ENCODE assay signal across 1 cellular context in genomic region chr19:40933025-40933424, GRCh38.
TF ChIP-seq lines count a peak whose summit lies in the region.

No MANE protein-coding gene starts in this region.

TF ChIP-seq in HCT116, 20 proteins besides CTCF, POLR2A, EP300 and RAD21 (continued from another document):
- TF ChIP-seq ZBTB33 (IDR thresholded peaks at IDR 0.05; ENCODE audit: extremely low read depth, insufficient replicate concordance, low read length) (no peak), REST (IDR thresholded peaks at IDR 0.05; ENCODE audit: low read depth) (no peak), EZH2 (IDR thresholded peaks at IDR 0.05) (no peak), EZH2phosphoT487 (IDR thresholded peaks at IDR 0.05; ENCODE audit: borderline replicate concordance) (no peak), POLR2AphosphoS5 (IDR thresholded peaks at IDR 0.05; ENCODE audit: low read depth, low read length) (no peak), MAX (IDR thresholded peaks at IDR 0.05) (no peak), ZNF274 (IDR thresholded peaks at IDR 0.05; ENCODE audit: low read depth, low read length) (no peak), EGR1 (IDR thresholded peaks at IDR 0.05; ENCODE audit: low read depth) (no peak), CBX3 (IDR thresholded peaks at IDR 0.05; ENCODE audit: low read depth) (no peak)
